ENCODE assay signal across 23 cellular contexts in genomic region chr7:5470721-5471311, GRCh38. TPM values are rescaled to one million over a fixed set of nuclear protein-coding genes. Genes with fewer than 3 reads are reported as not detected.
A peak's percentile ranks its signal among the peaks of the same experiment; 100 is the strongest.
DNase-seq lines count a peak whose midpoint lies in the region; ATAC-seq and TF ChIP-seq lines count a peak whose summit lies in the region.
"Had no signal": no experiment of that assay in that cellular context is flagged by ENCODE, and none has a peak within 500 bp of the region (broad histone marks: within the 10 kb centered on the region; RNA-seq: fewer than 3 reads in every experiment).

No MANE protein-coding gene starts in this region.

- no peaks in the 10 kb centered on the region for H3K27me3 ChIP-seq in fibroblast of lung (ENCODE audit: control insufficient read depth, insufficient read depth, low read length)
- H3K27me3 ChIP-seq in lower lobe of right lung (ENCODE audit: low read depth) = no peaks in the 10 kb centered on the region
- H3K27me3 ChIP-seq in thyroid gland = no peaks in the 10 kb centered on the region
- H3K27me3 ChIP-seq: neural progenitor cell, SJSA1, tibial nerve had no signal

- no peak overlapping the region for H2AFZ ChIP-seq in fibroblast of lung (ENCODE audit: low read length)
- H2AFZ ChIP-seq: neural progenitor cell had no signal

- H3K4me3 ChIP-seq in fibroblast of lung (replicated peaks in 1 of 4; ENCODE audit: control extremely low read depth in 1 of 4, insufficient read depth in 1 of 4, low read depth in 3 of 4, low read length in 4 of 4) (no peak overlapping the region), lower lobe of right lung (no peak overlapping the region), thyroid gland (replicated peaks in 1 of 3) (no peak overlapping the region)
- H3K4me3 ChIP-seq: coronary artery, neural progenitor cell, SJSA1, tibial nerve had no signal

- DNase-seq in DMS79 treated with DMSO at 0.1 percent for 48 hours (lab: John Stamatoyannopoulos, UW) (peak; percentile 18), DMS79 (lab: John Stamatoyannopoulos, UW) (no peak), fibroblast of lung (ENCODE audit: low read depth in 2 of 2) (peak in 1 of 2 donors; percentile 65), lower lobe of right lung (no peak), thyroid gland (peak; percentile 62 to 71), RPMI8226 (no peak), NCI-H128 (lab: John Stamatoyannopoulos, UW; ENCODE audit: unreplicated experiment) (no peak)
- DNase-seq: activated CD4-positive, alpha-beta memory T cell treated with anti-CD3 and anti-CD28 coated beads, Interleukin-2, amount 10 ng/mL, durations not matched to agents 7 days and 5 days; activated CD4-positive, CD25-positive, alpha-beta regulatory T cell; activated naive CD4-positive, alpha-beta T cell treated with anti-CD3 and anti-CD28 coated beads for 36 hours; activated T-cell treated with anti-CD3 and anti-CD28 coated beads, Interleukin-2, amount 50 U/mL, for 4 hours; COR-L47; midbrain; NCI-H526; retina; stimulated activated naive CD4-positive, alpha-beta T cell had no signal

- no peak for TF ChIP-seq POLR2A in thyroid gland (IDR thresholded peaks at IDR 0.05)

- H3K9me3 ChIP-seq in fibroblast of lung (ENCODE audit: control insufficient read depth, insufficient read depth, low read depth, low read length) (no peaks in the 10 kb centered on the region), lower lobe of right lung (no peaks in the 10 kb centered on the region), thyroid gland (no peaks in the 10 kb centered on the region)
- H3K9me3 ChIP-seq: SJSA1 had no signal

- 70 to 77% methylated on average over 7 to 19 of the region's 33 CpGs for WGBS in thyroid gland, 2 donors

- H4K20me1 ChIP-seq in fibroblast of lung (ENCODE audit: control insufficient read depth, extremely low read depth, insufficient read depth, low read length) = no peaks in the 10 kb centered on the region

- intact Hi-C loops in lower lobe of right lung (cut with DNase I) (no loop called here), thyroid gland (cut with DNase I) (no loop called here)

- peak overlapping the region; percentile 13 for H3K9ac ChIP-seq in fibroblast of lung (ENCODE audit: insufficient read depth, low read length)
- H3K9ac ChIP-seq: KMS-11, neural progenitor cell had no signal

- H3K36me3 ChIP-seq in fibroblast of lung (ENCODE audit: control insufficient read depth, insufficient read depth, low read length) (no peaks in the 10 kb centered on the region), lower lobe of right lung (no peaks in the 10 kb centered on the region), thyroid gland (no peaks in the 10 kb centered on the region)
- H3K36me3 ChIP-seq: neural progenitor cell, SJSA1 had no signal

- H3K27ac ChIP-seq in fibroblast of lung (ENCODE audit: insufficient read depth, low read length) (no peak overlapping the region), lower lobe of right lung (no peak overlapping the region), thyroid gland (no peak overlapping the region)
- H3K27ac ChIP-seq: 22Rv1, coronary artery, KMS-11, neural progenitor cell, SJSA1 had no signal

- TF ChIP-seq CTCF in fibroblast of lung (conservative IDR thresholded peaks at IDR 0.05 in 1 of 2, IDR thresholded peaks at IDR 0.05 in 1 of 2; ENCODE audit: low read depth in 1 of 2, low read length in 2 of 2) (no peak), lower lobe of right lung (IDR thresholded peaks at IDR 0.05) (no peak), thyroid gland (IDR thresholded peaks at IDR 0.05) (no peak)

- peaks cover 2% of the 10 kb centered on the region for H3K4me1 ChIP-seq in fibroblast of lung (ENCODE audit: control insufficient read depth, extremely low read depth, insufficient read depth, low read length)
- no peaks in the 10 kb centered on the region for H3K4me1 ChIP-seq in lower lobe of right lung
- no peaks in the 10 kb centered on the region for H3K4me1 ChIP-seq in thyroid gland
- H3K4me1 ChIP-seq: neural progenitor cell, SJSA1, tibial nerve had no signal

- no peaks in the 10 kb centered on the region for H3K79me2 ChIP-seq in fibroblast of lung (ENCODE audit: control insufficient read depth, insufficient read depth, low read length)

- H3K4me2 ChIP-seq in fibroblast of lung (ENCODE audit: extremely low read depth, insufficient read depth, low read length) = peak overlapping the region; percentile 35
- H3K4me2 ChIP-seq: KMS-11, neural progenitor cell had no signal

- peak; percentile 28 to 57 for ATAC-seq in lower lobe of right lung
- no peak for ATAC-seq in HG02798 (IDR thresholded peaks at IDR 0.05; ENCODE audit: poor library complexity, unreplicated experiment)
- ATAC-seq: activated T-cell treated with anti-CD3 and anti-CD28 coated beads, Interleukin-2, amount 50 U/mL, for 4 hours had no signal

RNA-seq across cellular contexts. Expression of gene FBXL18, which starts 42.8 kb away (rescaled TPM):
- total RNA-seq in fibroblast of lung (3.3 and 5.1 TPM in 2 replicates), lower lobe of right lung (9.2 TPM), thyroid gland (10 to 100 TPM in 3 of 4 donors, 1 to 10 TPM in 1; 6.2 to 12.7 (median 10.4) TPM)
- 2.9 and 3.1 TPM in 2 replicates for polyA plus RNA-seq in fibroblast of lung
- 6.0 and 6.1 TPM in 2 replicates for polyA plus RNA-seq in fibroblast of lung (2012)
- 13.2 and 16.1 TPM in 2 replicates for polyA minus RNA-seq in fibroblast of lung (ENCODE audit: low replicate concordance)

RNA-seq across cellular contexts. Expression of gene TNRC18, which starts 47.2 kb away (rescaled TPM):
- total RNA-seq in fibroblast of lung (32.1 and 38.5 TPM in 2 replicates), lower lobe of right lung (104 TPM), thyroid gland (100 to 1,000 TPM in 2 of 4 donors, 10 to 100 TPM in 2; 47.0 to 173 (median 94.8) TPM)
- 19.7 and 21.7 TPM in 2 replicates for polyA plus RNA-seq in fibroblast of lung
- polyA plus RNA-seq in fibroblast of lung (2012) = 51.5 and 68.1 TPM in 2 replicates
- 145 and 179 TPM in 2 replicates for polyA minus RNA-seq in fibroblast of lung (ENCODE audit: low replicate concordance)

RNA-seq across cellular contexts. Expression of gene ACTB, which starts 59.6 kb away (rescaled TPM):
- total RNA-seq in fibroblast of lung (1,742 and 2,599 TPM in 2 replicates), lower lobe of right lung (3,617 TPM), thyroid gland (1,000 to 10,000 TPM in 3 of 4 donors, 100 to 1,000 TPM in 1; 848 to 2,475 (median 1,538) TPM)
- 6,970 and 7,302 TPM in 2 replicates for polyA plus RNA-seq in fibroblast of lung
- 11,369 and 11,817 TPM in 2 replicates for polyA plus RNA-seq in fibroblast of lung (2012)
- polyA minus RNA-seq in fibroblast of lung (ENCODE audit: low replicate concordance) = 42,169 and 43,266 TPM in 2 replicates

Comparison
In these comparisons a context has a peak if more than half of its experiments do, and no peak if none do; other contexts are left out.
1. DNase-seq: peak in DMS79 treated with DMSO at 0.1 percent for 48 hours (single experiment) and thyroid gland (2 of 2); none in DMS79 (single experiment), lower lobe of right lung (single experiment), RPMI8226 (single experiment) and NCI-H128 (single experiment).